Comparison of ENCODE assay signal across 8 cellular contexts in genomic region chr19:53467138-53467502, GRCh38. TPM values are rescaled to one million over a fixed set of nuclear protein-coding genes. Genes with fewer than 3 reads are reported as not detected.
A peak's percentile ranks its signal among the peaks of the same experiment; 100 is the strongest.
DNase-seq lines count a peak whose midpoint lies in the region; ATAC-seq and TF ChIP-seq lines count a peak whose summit lies in the region.

No MANE protein-coding gene starts in this region.

- H3K4me3 Mint-ChIP-seq in activated CD4-positive, alpha-beta T cell treated with anti-CD3 and anti-CD28 coated beads for 36 hours, result peak overlapping the region; percentile 80
- H3K4me3 Mint-ChIP-seq in central memory CD8-positive, alpha-beta T cell, result peak overlapping the region; percentile 85

- intact Hi-C loops in activated CD4-positive, alpha-beta T cell treated with anti-CD3 and anti-CD28 coated beads for 36 hours (cut with DNase I, micrococcal nuclease), result loop anchor here (1.0 to 5.0 kb wide), 11 partner anchors 36 to 545 kb away; partner anchors contain the start of genes ZNF761 (in 2 of the 2), ZNF160 (in 1 of the 2), ZNF347 (in 1 of the 2) and ZNF525 (in 1 of the 2)
- intact Hi-C loops in uterus (cut with DNase I; ENCODE audit: low total_unique reads), result no loop called here

- no peaks in the 10 kb centered on the region for H3K27me3 ChIP-seq in uterus

- H3K4me1 ChIP-seq in mesodermal cell (ENCODE audit: control insufficient read depth, insufficient read depth, low read length, poor library complexity, severe bottlenecking), result peaks cover 3% of the 10 kb centered on the region
- peaks cover 0 to 6% of the 10 kb centered on the region in 2 donors for H3K4me1 ChIP-seq in uterus

- peaks cover 20% of the 10 kb centered on the region for H3K4me1 Mint-ChIP-seq in activated CD4-positive, alpha-beta T cell treated with anti-CD3 and anti-CD28 coated beads for 36 hours
- H3K4me1 Mint-ChIP-seq in central memory CD8-positive, alpha-beta T cell, result peaks cover 25% of the 10 kb centered on the region

- POLR2A ChIA-PET in activated CD4-positive, alpha-beta T cell treated with anti-CD3 and anti-CD28 coated beads for 36 hours (lab: Charles Lee), result no interaction called here

- H3K27ac ChIP-seq in mesodermal cell (ENCODE audit: low read depth, low read length, severe bottlenecking) (peak overlapping the region; percentile 13), uterus (peak overlapping the region; percentile 15 to 45)

- peaks cover 38% of the 10 kb centered on the region for H3K36me3 Mint-ChIP-seq in activated CD4-positive, alpha-beta T cell treated with anti-CD3 and anti-CD28 coated beads for 36 hours (ENCODE audit: low read depth)
- H3K36me3 Mint-ChIP-seq in central memory CD8-positive, alpha-beta T cell (ENCODE audit: insufficient read depth), result peaks cover 9% of the 10 kb centered on the region

- 0% methylated on average over 4 to 6 of the region's 18 CpGs for WGBS in mesodermal cell (ENCODE audit: insufficient coverage in 2 of 2), 2 experiments

- peak; percentile 10 for ATAC-seq in activated CD4-positive, alpha-beta T cell treated with anti-CD3 and anti-CD28 coated beads for 36 hours
- peak; percentile 38 for ATAC-seq in central memory CD8-positive, alpha-beta T cell (replicated peaks; ENCODE audit: extremely low read depth, poor library complexity, severe bottlenecking)
- ATAC-seq in HG03025 (IDR thresholded peaks at IDR 0.05; ENCODE audit: low FRiP score, unreplicated experiment), result no peak

- no peak for TF ChIP-seq CTCF in uterus (IDR thresholded peaks at IDR 0.05)

- peaks cover 10% of the 10 kb centered on the region for H3K27me3 Mint-ChIP-seq in activated CD4-positive, alpha-beta T cell treated with anti-CD3 and anti-CD28 coated beads for 36 hours
- peaks cover 12% of the 10 kb centered on the region for H3K27me3 Mint-ChIP-seq in central memory CD8-positive, alpha-beta T cell

- TF ChIP-seq POLR2A in uterus (IDR thresholded peaks at IDR 0.05), result no peak

- DNase-seq in activated CD4-positive, alpha-beta T cell treated with anti-CD3 and anti-CD28 coated beads for 36 hours, result no peak
- DNase-seq in activated CD4-positive, alpha-beta T cell treated with anti-CD3 and anti-CD28 coated beads, Interleukin-2, amount 50 U/mL, for 1 hour, result no peak
- DNase-seq in HuH-7.5 (ENCODE audit: low spot score) (peak; percentile 27), uterus (peak in 1 of 2 donors; percentile 27), NAMALWA (ENCODE audit: low spot score) (no peak)
- DNase-seq in central memory CD8-positive, alpha-beta T cell (ENCODE audit: low spot score in 2 of 2), result no peak

- H3K4me3 ChIP-seq in mesodermal cell (ENCODE audit: extremely low read depth, insufficient read depth, low read length, poor library complexity, severe bottlenecking) (peak overlapping the region; percentile 76), uterus (peak overlapping the region; percentile 56 to 61)

- H3K9me3 Mint-ChIP-seq in activated CD4-positive, alpha-beta T cell treated with anti-CD3 and anti-CD28 coated beads for 36 hours (ENCODE audit: low read depth), result peaks cover 23% of the 10 kb centered on the region
- H3K9me3 Mint-ChIP-seq in central memory CD8-positive, alpha-beta T cell, result peaks cover 12% of the 10 kb centered on the region

- H3K9me3 ChIP-seq in mesodermal cell (ENCODE audit: control insufficient read depth, low read length), result peaks cover 3% of the 10 kb centered on the region
- no peaks in the 10 kb centered on the region for H3K9me3 ChIP-seq in uterus

- H3K36me3 ChIP-seq in mesodermal cell (ENCODE audit: control insufficient read depth, insufficient read depth, low read length) (peaks cover 8% of the 10 kb centered on the region), uterus (no peaks in the 10 kb centered on the region)

- H3K27ac Mint-ChIP-seq in activated CD4-positive, alpha-beta T cell treated with anti-CD3 and anti-CD28 coated beads for 36 hours, result peak overlapping the region; percentile 87
- H3K27ac Mint-ChIP-seq in central memory CD8-positive, alpha-beta T cell (ENCODE audit: low read depth), result peak overlapping the region; percentile 62

- CTCF ChIA-PET in activated CD4-positive, alpha-beta T cell treated with anti-CD3 and anti-CD28 coated beads for 36 hours (lab: Charles Lee), result no interaction called here

RNA-seq across cellular contexts. Expression of gene ZNF813, which starts 0.4 kb away (rescaled TPM):
- 1 to 10 TPM; 5.8 to 7.4 TPM for total RNA-seq in activated CD4-positive, alpha-beta T cell treated with anti-CD3 and anti-CD28 coated beads for 36 hours
- 13.0 TPM for polyA plus RNA-seq in mesodermal cell (2013, experiment 1 of 2)
- polyA plus RNA-seq in mesodermal cell (2013, experiment 2 of 2), result 15.5 TPM
- 10 to 100 TPM in 1 of 4 donors, 1 to 10 TPM in 3; 1.8 to 10.8 (median 6.7) TPM for total RNA-seq in uterus

RNA-seq across cellular contexts. Expression of gene ZNF761, which starts 35.3 kb away (rescaled TPM):
- 10 to 100 TPM; 10.5 to 11.4 TPM for total RNA-seq in activated CD4-positive, alpha-beta T cell treated with anti-CD3 and anti-CD28 coated beads for 36 hours
- polyA plus RNA-seq in mesodermal cell (2013, experiment 1 of 2), result 21.5 TPM
- 28.7 TPM for polyA plus RNA-seq in mesodermal cell (2013, experiment 2 of 2)
- 10 to 100 TPM in 2 of 4 donors, 1 to 10 TPM in 2; 4.6 to 16.3 (median 8.8) TPM for total RNA-seq in uterus
